10 cellular contexts compared by ENCODE assay signal in the genomic region with DNA sequence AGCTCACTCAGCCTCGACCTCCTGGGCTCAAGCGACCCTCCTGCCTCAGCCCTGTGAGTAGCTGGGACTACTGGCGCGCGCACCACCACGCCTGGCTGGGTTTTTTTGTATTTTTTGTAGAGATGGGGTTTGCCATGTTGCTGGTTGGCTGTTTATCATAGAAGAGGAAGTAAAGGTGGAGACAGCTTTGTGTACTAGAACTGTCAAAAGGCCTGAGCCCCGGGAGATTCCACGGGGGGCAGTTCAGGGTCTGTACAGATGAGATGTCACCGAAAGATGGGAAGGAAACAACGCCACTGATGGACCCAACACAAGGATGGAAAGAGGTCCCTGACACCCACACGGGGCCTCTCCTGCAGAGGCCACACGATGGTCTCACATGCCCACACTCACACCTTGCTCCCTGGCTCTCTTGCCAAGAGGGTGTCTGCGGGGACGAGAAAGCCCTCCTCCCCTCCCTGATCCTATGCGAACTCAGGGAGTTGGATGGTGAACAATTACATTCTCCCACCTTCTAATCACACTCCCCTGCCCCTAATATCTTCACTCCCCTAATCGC.
DNase-seq lines count a peak whose midpoint lies in the region; ATAC-seq and TF ChIP-seq lines count a peak whose summit lies in the region.
"Had no signal": no experiment of that assay in that cellular context is flagged by ENCODE, and none has a peak within 500 bp of the region (broad histone marks: within the 10 kb centered on the region; RNA-seq: fewer than 3 reads in every experiment).

No MANE protein-coding gene starts in this region.

- ATAC-seq in HG02588 (IDR thresholded peaks at IDR 0.05; ENCODE audit: unreplicated experiment), result peak; percentile 40
- ATAC-seq in stimulated activated memory B cell treated with anti-CD40 and anti-IgM and Interleukin-4, amounts not matched to agents 10 μg/mL and 1 μg/mL and 100 μg/mL, for 72 hours, result peak; percentile 92
- ATAC-seq in HG03095 (IDR thresholded peaks at IDR 0.05; ENCODE audit: unreplicated experiment), result no peak

- H3K36me3 ChIP-seq in SU-DHL-6 (ENCODE audit: low read length), result no peaks in the 10 kb centered on the region
- H3K36me3 ChIP-seq: thoracic aorta had no signal

- peak overlapping the region; percentile 50 for H2AFZ ChIP-seq in SU-DHL-6 (ENCODE audit: low read depth, low read length, severe bottlenecking)

- H3K9ac ChIP-seq in SU-DHL-6 (ENCODE audit: low read length), result peak overlapping the region; percentile 49

- intact Hi-C loops in activated CD4-positive, alpha-beta memory T cell treated with anti-CD3 and anti-CD28 coated beads for 36 hours (cut with micrococcal nuclease), result no loop called here

- no peaks in the 10 kb centered on the region for H3K79me2 ChIP-seq in SU-DHL-6 (ENCODE audit: insufficient read depth, low read length)

- no peaks in the 10 kb centered on the region for H3K9me3 ChIP-seq in SU-DHL-6 (ENCODE audit: insufficient read depth, low read length)
- H3K9me3 ChIP-seq: thoracic aorta had no signal

- DNase-seq in activated CD4-positive, alpha-beta memory T cell treated with anti-CD3 and anti-CD28 coated beads for 36 hours, result no peak
- DNase-seq in activated CD4-positive, alpha-beta memory T cell treated with anti-CD3 and anti-CD28 coated beads, Interleukin-2, amount 10 ng/mL, durations not matched to agents 7 days and 5 days, result no peak
- DNase-seq in HuH-7.5 (ENCODE audit: low spot score) (no peak), NCI-H748 treated with DMSO at 0.1 percent for 48 hours (lab: John Stamatoyannopoulos, UW) (no peak)
- DNase-seq: NCI-H2171 treated with DMSO at 0.1 percent for 48 hours had no signal

- no peaks in the 10 kb centered on the region for H3K27me3 ChIP-seq in SU-DHL-6 (ENCODE audit: low read length)

- POLR2A ChIA-PET in activated CD4-positive, alpha-beta memory T cell treated with anti-CD3 and anti-CD28 coated beads for 36 hours (lab: Charles Lee), result no interaction called here
- POLR2A ChIA-PET in activated CD4-positive, alpha-beta memory T cell treated with anti-CD3 and anti-CD28 coated beads, Interleukin-2, amount 10 ng/mL, durations not matched to agents 7 days and 5 days (lab: Charles Lee), result no interaction called here

- peak overlapping the region; percentile 63 for H3K4me2 ChIP-seq in SU-DHL-6 (ENCODE audit: low read depth, low read length, poor library complexity, severe bottlenecking)

- H3K27ac Mint-ChIP-seq in activated CD4-positive, alpha-beta memory T cell treated with anti-CD3 and anti-CD28 coated beads for 36 hours, result peak overlapping the region; percentile 60
- no peak overlapping the region for H3K27ac Mint-ChIP-seq in activated CD4-positive, alpha-beta memory T cell treated with anti-CD3 and anti-CD28 coated beads, Interleukin-2, amount 10 ng/mL, durations not matched to agents 7 days and 5 days
- H3K27ac Mint-ChIP-seq in stimulated activated memory B cell treated with anti-CD40 and anti-IgM and Interleukin-4, amounts not matched to agents 10 μg/mL and 1 μg/mL and 100 μg/mL, for 72 hours, result peak overlapping the region; percentile 88

- H3K27ac ChIP-seq in SU-DHL-6 (ENCODE audit: low read depth, low read length), result peak overlapping the region; percentile 92
- H3K27ac ChIP-seq: thoracic aorta had no signal

- H3K4me1 Mint-ChIP-seq in activated CD4-positive, alpha-beta memory T cell treated with anti-CD3 and anti-CD28 coated beads for 36 hours (ENCODE audit: low read depth), result no peaks in the 10 kb centered on the region
- peaks cover 4% of the 10 kb centered on the region for H3K4me1 Mint-ChIP-seq in activated CD4-positive, alpha-beta memory T cell treated with anti-CD3 and anti-CD28 coated beads, Interleukin-2, amount 10 ng/mL, durations not matched to agents 7 days and 5 days
- H3K4me1 Mint-ChIP-seq in stimulated activated memory B cell treated with anti-CD40 and anti-IgM and Interleukin-4, amounts not matched to agents 10 μg/mL and 1 μg/mL and 100 μg/mL, for 72 hours, result peaks cover 31% of the 10 kb centered on the region

- H4K20me1 ChIP-seq in SU-DHL-6 (ENCODE audit: low read depth, low read length), result no peaks in the 10 kb centered on the region

- H3K4me3 ChIP-seq in SU-DHL-6 (ENCODE audit: insufficient read depth, low read length, poor library complexity, severe bottlenecking), result peak overlapping the region; percentile 37
- H3K4me3 ChIP-seq: thoracic aorta had no signal

- H3K9me3 Mint-ChIP-seq in activated CD4-positive, alpha-beta memory T cell treated with anti-CD3 and anti-CD28 coated beads for 36 hours, result no peaks in the 10 kb centered on the region
- H3K9me3 Mint-ChIP-seq in activated CD4-positive, alpha-beta memory T cell treated with anti-CD3 and anti-CD28 coated beads, Interleukin-2, amount 10 ng/mL, durations not matched to agents 7 days and 5 days, result no peaks in the 10 kb centered on the region
- no peaks in the 10 kb centered on the region for H3K9me3 Mint-ChIP-seq in stimulated activated memory B cell treated with anti-CD40 and anti-IgM and Interleukin-4, amounts not matched to agents 10 μg/mL and 1 μg/mL and 100 μg/mL, for 72 hours

- peaks cover 4% of the 10 kb centered on the region for H3K36me3 Mint-ChIP-seq in activated CD4-positive, alpha-beta memory T cell treated with anti-CD3 and anti-CD28 coated beads for 36 hours
- H3K36me3 Mint-ChIP-seq in activated CD4-positive, alpha-beta memory T cell treated with anti-CD3 and anti-CD28 coated beads, Interleukin-2, amount 10 ng/mL, durations not matched to agents 7 days and 5 days (ENCODE audit: low read depth), result peaks cover 13% of the 10 kb centered on the region
- peaks cover 48% of the 10 kb centered on the region for H3K36me3 Mint-ChIP-seq in stimulated activated memory B cell treated with anti-CD40 and anti-IgM and Interleukin-4, amounts not matched to agents 10 μg/mL and 1 μg/mL and 100 μg/mL, for 72 hours

- H3K4me3 Mint-ChIP-seq in activated CD4-positive, alpha-beta memory T cell treated with anti-CD3 and anti-CD28 coated beads for 36 hours, result no peak overlapping the region
- no peak overlapping the region for H3K4me3 Mint-ChIP-seq in activated CD4-positive, alpha-beta memory T cell treated with anti-CD3 and anti-CD28 coated beads, Interleukin-2, amount 10 ng/mL, durations not matched to agents 7 days and 5 days
- H3K4me3 Mint-ChIP-seq in stimulated activated memory B cell treated with anti-CD40 and anti-IgM and Interleukin-4, amounts not matched to agents 10 μg/mL and 1 μg/mL and 100 μg/mL, for 72 hours, result peak overlapping the region; percentile 70

- no peak for TF ChIP-seq CTCF in SU-DHL-6 (IDR thresholded peaks at IDR 0.05; ENCODE audit: insufficient read depth, low read length, poor library complexity, severe bottlenecking)

- H3K9me2 ChIP-seq in SU-DHL-6 (replicated peaks; ENCODE audit: insufficient read depth, low read length), result no peaks in the 10 kb centered on the region

- H3K27me3 Mint-ChIP-seq in activated CD4-positive, alpha-beta memory T cell treated with anti-CD3 and anti-CD28 coated beads for 36 hours, result no peaks in the 10 kb centered on the region
- H3K27me3 Mint-ChIP-seq in activated CD4-positive, alpha-beta memory T cell treated with anti-CD3 and anti-CD28 coated beads, Interleukin-2, amount 10 ng/mL, durations not matched to agents 7 days and 5 days, result no peaks in the 10 kb centered on the region
- H3K27me3 Mint-ChIP-seq in stimulated activated memory B cell treated with anti-CD40 and anti-IgM and Interleukin-4, amounts not matched to agents 10 μg/mL and 1 μg/mL and 100 μg/mL, for 72 hours, result no peaks in the 10 kb centered on the region

- H3F3A ChIP-seq in SU-DHL-6 (ENCODE audit: insufficient read depth), result peaks cover 8% of the 10 kb centered on the region

- CTCF ChIA-PET in activated CD4-positive, alpha-beta memory T cell treated with anti-CD3 and anti-CD28 coated beads for 36 hours (lab: Charles Lee), result no interaction called here
- CTCF ChIA-PET in activated CD4-positive, alpha-beta memory T cell treated with anti-CD3 and anti-CD28 coated beads, Interleukin-2, amount 10 ng/mL, durations not matched to agents 7 days and 5 days (lab: Charles Lee), result interaction anchor here (1.1 kb wide), 1 partner anchor 19 kb away, joined by 4 read pairs; no protein-coding TSS in a partner anchor
